Comparison of ENCODE assay signal across 8 cellular contexts in the genomic region with DNA sequence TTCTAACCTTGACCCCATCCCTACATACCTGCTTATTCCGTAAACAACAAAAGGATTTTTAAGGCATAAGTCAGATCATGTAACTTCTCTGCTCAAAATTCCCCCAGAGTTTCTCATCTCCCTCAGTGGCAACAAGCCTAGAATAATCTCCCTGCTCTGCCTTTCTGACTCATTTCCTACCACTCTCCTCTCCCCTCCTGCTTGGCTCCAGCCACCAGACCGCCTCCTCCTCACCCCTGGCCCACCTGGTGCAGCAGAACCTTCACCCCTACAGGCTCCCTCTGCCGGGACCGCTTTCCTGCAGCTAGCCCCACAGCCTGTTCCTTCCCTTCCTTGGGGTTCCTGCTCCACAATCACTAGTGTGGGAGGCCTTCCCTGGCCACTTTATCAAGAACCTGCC. TPM values are rescaled to one million over a fixed set of nuclear protein-coding genes. Genes with fewer than 3 reads are reported as not detected.
A peak's percentile ranks its signal among the peaks of the same experiment; 100 is the strongest.
DNase-seq lines count a peak whose midpoint lies in the region; ATAC-seq, FAIRE-seq and TF ChIP-seq lines count a peak whose summit lies in the region.

No MANE protein-coding gene starts in this region.

- H3K79me2 ChIP-seq in PC-3 (ENCODE audit: low read length) (peaks cover 97% of the 10 kb centered on the region), osteoblast (ENCODE audit: insufficient read depth, low read length) (peaks cover 97% of the 10 kb centered on the region)

- peak overlapping the region; percentile 76 for H3K4me2 ChIP-seq in PC-3 (ENCODE audit: low read length)
- H3K4me2 ChIP-seq in osteoblast (ENCODE audit: insufficient read depth, low read length) = peak overlapping the region; percentile 63

- H3K36me3 ChIP-seq in PC-3 (ENCODE audit: low read depth, low read length) (no peaks in the 10 kb centered on the region), osteoblast (ENCODE audit: insufficient read depth, low read length) (no peaks in the 10 kb centered on the region), SJCRH30 (no peaks in the 10 kb centered on the region)

- no peaks in the 10 kb centered on the region for H3K9me3 ChIP-seq in PC-3 (ENCODE audit: low read length)
- H3K9me3 ChIP-seq in osteoblast (ENCODE audit: low read depth, low read length) = no peaks in the 10 kb centered on the region
- no peaks in the 10 kb centered on the region for H3K9me3 ChIP-seq in SJCRH30 (replicated peaks)

- BruUV-seq in PC-3 (replicated peaks; lab: Mats Ljungman, UMichigan) = no TSS peak

- DNase-seq in Daoy (ENCODE audit: low read depth) = peak; percentile 89
- DNase-seq in PC-3 = peak; percentile 89
- DNase-seq in dermis microvascular lymphatic vessel endothelial cell (ENCODE audit: low read depth in 2 of 2) = peak; percentile 50 to 95
- peak; percentile 86 for DNase-seq in osteoblast (ENCODE audit: insufficient read length, low spot score, missing footprints)
- no peak for DNase-seq in D721Med (ENCODE audit: insufficient read length, low spot score)
- no peak for DNase-seq in SJCRH30

- H2AFZ ChIP-seq in PC-3 (ENCODE audit: low read length) = no peak overlapping the region
- H2AFZ ChIP-seq in osteoblast (ENCODE audit: low read length) = no peak overlapping the region

- peak overlapping the region; percentile 65 for H3K9ac ChIP-seq in PC-3 (ENCODE audit: low read length)

- intact Hi-C loops in PC-3 (cut with micrococcal nuclease) = loop anchor here (1.0 to 5.0 kb wide), 6 partner anchors 28 to 364 kb away; partner anchors contain the start of gene RAP1GDS1

- POLR2A ChIA-PET in PC-3 (lab: Charles Lee; ENCODE audit: unreplicated experiment) = no interaction called here

- no peaks in the 10 kb centered on the region for H3K27me3 ChIP-seq in PC-3 (ENCODE audit: low read length)
- H3K27me3 ChIP-seq in osteoblast (ENCODE audit: insufficient read depth, low read length) = no peaks in the 10 kb centered on the region
- H3K27me3 ChIP-seq in SJCRH30 = no peaks in the 10 kb centered on the region

- H3K9me2 ChIP-seq in PC-3 (replicated peaks; ENCODE audit: low read length) = no peaks in the 10 kb centered on the region

- no peak for FAIRE-seq in D721Med (lab: Jason Lieb, UNC)

- no peaks in the 10 kb centered on the region for H3F3A ChIP-seq in PC-3 (ENCODE audit: low read length, unreplicated experiment)

- CTCF ChIA-PET in PC-3 (lab: Charles Lee) = interaction anchor here (0.6 kb wide), 1 partner anchor 369 kb away, joined by 5 read pairs; the partner anchor contains the start of gene METAP1

- peak; percentile 91 for ATAC-seq in PC-3
- no peak for ATAC-seq in HG02678 (IDR thresholded peaks at IDR 0.05; ENCODE audit: unreplicated experiment)
- ATAC-seq in GM21526 (IDR thresholded peaks at IDR 0.05; ENCODE audit: low FRiP score, unreplicated experiment) = no peak

- H3K4me3 ChIP-seq in PC-3 (ENCODE audit: low read length) (peak overlapping the region; percentile 54), osteoblast (ENCODE audit: insufficient read depth, low read length) (peak overlapping the region; percentile 8), SJCRH30 (no peak overlapping the region)

- TF ChIP-seq CTCF in PC-3 (conservative IDR thresholded peaks at IDR 0.05; ENCODE audit: low read depth, low read length) (peak; percentile 41), osteoblast (IDR thresholded peaks at IDR 0.05; ENCODE audit: extremely low read depth, low read depth, low read length) (no peak), D721Med (IDR thresholded peaks at IDR 0.05; ENCODE audit: insufficient read depth, missing control alignments) (no peak)

- H3K27ac ChIP-seq in PC-3 (ENCODE audit: low read length) (peak overlapping the region; percentile 96), osteoblast (ENCODE audit: low read depth, low read length) (peak overlapping the region; percentile 78), SJCRH30 (no peak overlapping the region)

- H4K20me1 ChIP-seq in PC-3 (ENCODE audit: low read length) (no peaks in the 10 kb centered on the region), osteoblast (ENCODE audit: insufficient read depth, low read length) (no peaks in the 10 kb centered on the region)

- H3K4me1 ChIP-seq in PC-3 (ENCODE audit: insufficient read depth, low read length) (peaks cover 57% of the 10 kb centered on the region), osteoblast (ENCODE audit: insufficient read depth, low read length) (peaks cover 49% of the 10 kb centered on the region), SJCRH30 (no peaks in the 10 kb centered on the region)

RNA-seq across cellular contexts. Expression of gene TSPAN5, which starts 32.1 kb away (rescaled TPM):
- 13.4 and 13.6 TPM in 2 replicates for total RNA-seq in Daoy (2014; rRNA removed; shearing (Covaris generic))
- total RNA-seq in PC-3 (2014; rRNA removed) (41.8 and 50.3 TPM in 2 replicates), dermis microvascular lymphatic vessel endothelial cell (71.4 and 89.8 TPM in 2 replicates), osteoblast (36.9 and 41.8 TPM in 2 replicates)
- 24.6 and 27.2 TPM in 2 replicates for total RNA-seq in SJCRH30 (2014; rRNA removed; shearing (Covaris generic))

Comparison
In these comparisons a context has a peak if more than half of its experiments do, and no peak if none do; other contexts are left out.
1. DNase-seq: peak in Daoy (single experiment), PC-3 (single experiment), dermis microvascular lymphatic vessel endothelial cell (2 of 2) and osteoblast (single experiment); none in D721Med (single experiment) and SJCRH30 (0 of 2).